8 cellular contexts compared by ENCODE assay signal in genomic region chr17:40303009-40303657, GRCh38. TPM values are rescaled to one million over a fixed set of nuclear protein-coding genes. Genes with fewer than 3 reads are reported as not detected.
DNase-seq lines count a peak whose midpoint lies in the region; ATAC-seq and TF ChIP-seq lines count a peak whose summit lies in the region.

No MANE protein-coding gene starts in this region.

- no peak for TF ChIP-seq POLR2A in vagina (IDR thresholded peaks at IDR 0.05)

- ATAC-seq in HG02642 (IDR thresholded peaks at IDR 0.05; ENCODE audit: poor library complexity, unreplicated experiment): no peak

- peaks cover 58% of the 10 kb centered on the region for H3K4me1 ChIP-seq in vagina

- H3K27me3 ChIP-seq in dorsolateral prefrontal cortex: no peaks in the 10 kb centered on the region
- no peaks in the 10 kb centered on the region for H3K27me3 ChIP-seq in vagina

- no peak overlapping the region for H3K27ac ChIP-seq in dorsolateral prefrontal cortex
- peak overlapping the region; percentile 52 for H3K27ac ChIP-seq in vagina

- no peaks in the 10 kb centered on the region for H3K36me3 ChIP-seq in vagina

- in situ Hi-C loops in SK-MEL-5 (cut with HindIII; ENCODE audit: low pct_unique_long_range_greater_than_20kb, low sequenced_read_pairs): no loop called here

- intact Hi-C loops in dorsolateral prefrontal cortex (cut with DNase I) (loop anchor here (1.0 to 10.0 kb wide), 7 partner anchors 52 to 259 kb away; no protein-coding TSS in a partner anchor), vagina (cut with DNase I) (loop anchor here (2.0 to 10.0 kb wide), 2 partner anchors 52 to 142 kb away; partner anchors contain the start of gene IGFBP4)

- DNase-seq in SHP77 (lab: John Stamatoyannopoulos, UW) (peak; percentile 34 to 60), SHP77 treated with DMSO at 0.1 percent for 48 hours (lab: John Stamatoyannopoulos, UW) (no peak), LoVo (ENCODE audit: low spot score) (peak; percentile 43), SK-MEL-5 (ENCODE audit: low read depth, low spot score) (peak; percentile 71), dorsolateral prefrontal cortex (no peak), lung microvascular endothelial cell (ENCODE audit: low read depth in 2 of 2) (peak; percentile 78 to 79), vagina (ENCODE audit: extremely low spot score in 2 of 2) (no peak)

- TF ChIP-seq CTCF in dorsolateral prefrontal cortex (IDR thresholded peaks at IDR 0.05 in 54 of 56, conservative IDR thresholded peaks at IDR 0.05 in 2 of 56; ENCODE audit: low read depth in 1 of 56, partially characterized antibody in 56 of 56) (peak; percentile 55 to 95 (median 84)), vagina (IDR thresholded peaks at IDR 0.05) (peak; percentile 65 to 88 (median 88))

- H3K4me3 ChIP-seq in dorsolateral prefrontal cortex: no peak overlapping the region
- no peak overlapping the region for H3K4me3 ChIP-seq in vagina

- no peaks in the 10 kb centered on the region for H3K9me3 ChIP-seq in vagina

RNA-seq across cellular contexts. Expression of gene RARA, which starts 5.8 kb away (rescaled TPM):
- total RNA-seq in SK-MEL-5 (2014; rRNA removed; shearing (Covaris generic)): 7.6 and 9.0 TPM in 2 replicates
- polyA plus RNA-seq in SK-MEL-5 (2015; cell fraction: cytosol; rRNA removed): 25.5 and 26.4 TPM in 2 replicates
- polyA plus RNA-seq in SK-MEL-5 (2015; cell fraction: nucleus; rRNA removed): 10.9 and 16.4 TPM in 2 replicates
- total RNA-seq in dorsolateral prefrontal cortex (10 to 100 TPM; 10.4 to 38.8 (median 22.5) TPM), lung microvascular endothelial cell (5.4 and 6.0 TPM in 2 replicates), vagina (58.9 TPM)

RNA-seq across cellular contexts. Expression of gene CDC6, which starts 15.5 kb away (rescaled TPM):
- 54.7 TPM in 2 replicates for total RNA-seq in SK-MEL-5 (2014; rRNA removed; shearing (Covaris generic))
- polyA plus RNA-seq in SK-MEL-5 (2015; cell fraction: cytosol; rRNA removed): 47.1 and 54.0 TPM in 2 replicates
- 47.8 and 53.1 TPM in 2 replicates for polyA plus RNA-seq in SK-MEL-5 (2015; cell fraction: nucleus; rRNA removed)
- total RNA-seq in dorsolateral prefrontal cortex (10 to 100 TPM in 12 of 120 experiments, 1 to 10 TPM in 108; 1.0 to 12.6 (median 6.7) TPM), lung microvascular endothelial cell (3.8 and 8.3 TPM in 2 replicates), vagina (3.7 TPM)

Comparison
In these comparisons a context has a peak if more than half of its experiments do, and no peak if none do; other contexts are left out.
1. DNase-seq: peak in SHP77 (2 of 2), LoVo (single experiment), SK-MEL-5 (single experiment) and lung microvascular endothelial cell (2 of 2); none in SHP77 treated with DMSO at 0.1 percent for 48 hours (single experiment), dorsolateral prefrontal cortex (0 of 10) and vagina (0 of 2).